Comparison of ENCODE assay signal across 23 cellular contexts in the genomic region with DNA sequence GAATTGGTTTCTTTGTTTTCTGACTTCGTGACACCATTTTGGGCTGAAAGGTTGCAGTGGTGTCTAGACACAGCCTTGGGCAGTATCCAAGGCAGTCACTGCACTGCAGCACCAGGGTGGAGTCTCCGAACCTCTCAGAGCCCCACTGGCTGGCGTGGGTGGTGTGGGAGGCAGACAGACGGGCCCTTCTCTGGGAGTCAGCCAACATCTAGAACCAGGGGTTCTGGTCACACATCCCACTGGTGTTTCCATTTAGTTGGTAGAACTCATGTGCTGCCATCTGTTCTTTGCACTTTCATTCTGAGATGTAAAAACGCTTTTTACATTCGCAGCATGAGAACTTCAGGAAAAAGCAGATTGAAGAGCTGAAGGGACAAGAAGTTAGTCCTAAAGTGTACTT. TPM values are rescaled to one million over a fixed set of nuclear protein-coding genes. Genes with fewer than 3 reads are reported as not detected.
"Had no signal": no experiment of that assay in that cellular context is flagged by ENCODE, and none has a peak within 500 bp of the region (broad histone marks: within the 10 kb centered on the region; RNA-seq: fewer than 3 reads in every experiment).

No MANE protein-coding gene starts in this region.

- H3K9me3 Mint-ChIP-seq: activated T-helper 2 cell treated with anti-CD3 and anti-CD28 coated beads, Interferon-gamma antibody, Interleukin-2, Interleukin-4, amounts not matched to agents 10 μg/mL and 5 μg/mL and 100 μg/mL, durations not matched to agents 14 hours and 24 hours and 36 hours; T-cell; T-helper 2 cell treated with Interferon-gamma antibody and Interleukin-4, amounts not matched to agents 5 μg/mL and 100 μg/mL, for 36 hours had no signal

- H3K27me3 ChIP-seq: thyroid gland had no signal

- H3K36me3 ChIP-seq: left lung, thyroid gland, upper lobe of right lung had no signal

- H3K4me3 ChIP-seq: hepatocyte, left lung, lung, psoas muscle, thyroid gland, upper lobe of right lung had no signal

- H2AFZ ChIP-seq: hepatocyte had no signal

- H3K9me3 ChIP-seq: left lung, psoas muscle, thyroid gland, upper lobe of right lung had no signal

- H3K4me2 ChIP-seq: hepatocyte had no signal

- H3K27ac ChIP-seq: foreskin keratinocyte, hepatocyte, left lung, psoas muscle, thyroid gland, upper lobe of right lung, WERI-Rb-1 had no signal

- H3K4me3 Mint-ChIP-seq: activated naive CD8-positive, alpha-beta T cell; immature natural killer cell; naive thymus-derived CD4-positive, alpha-beta T cell; T-cell; T-helper 2 cell treated with Interferon-gamma antibody and Interleukin-4, amounts not matched to agents 5 μg/mL and 100 μg/mL, for 36 hours had no signal

- H3K36me3 Mint-ChIP-seq: activated naive CD8-positive, alpha-beta T cell; T-cell had no signal

- H3K4me1 ChIP-seq: foreskin keratinocyte had no signal

- H3K79me2 ChIP-seq: hepatocyte had no signal

- H3K27ac Mint-ChIP-seq: activated naive CD8-positive, alpha-beta T cell; activated T-helper 2 cell treated with anti-CD3 and anti-CD28 coated beads, Interferon-gamma antibody, Interleukin-2, Interleukin-4, amounts not matched to agents 10 μg/mL and 5 μg/mL and 100 μg/mL, durations not matched to agents 14 hours and 24 hours and 36 hours; immature natural killer cell; naive thymus-derived CD4-positive, alpha-beta T cell; T-cell; T-helper 2 cell treated with Interferon-gamma antibody and Interleukin-4, amounts not matched to agents 5 μg/mL and 100 μg/mL, for 36 hours had no signal

- DNase-seq: activated CD4-positive, alpha-beta T cell treated with anti-CD3 and anti-CD28 coated beads for 1 hour; activated naive CD4-positive, alpha-beta T cell; activated T-cell treated with anti-CD3 and anti-CD28 coated beads, Interleukin-2, amount 50 U/mL, for 1 hour; dermis blood vessel endothelial cell; effector memory CD4-positive, alpha-beta T cell; foreskin keratinocyte; immature natural killer cell; kidney glomerular epithelial cell; left lung; naive thymus-derived CD4-positive, alpha-beta T cell; psoas muscle; right cardiac atrium; stimulated activated CD4-positive, alpha-beta T cell treated with anti-CD3 and anti-CD28 coated beads, Interleukin-4, amount 100 ng/mL, for 24 hours; stimulated activated naive CD4-positive, alpha-beta T cell treated with Interleukin-2 at 50 U/mL for 16 hours; T-cell; thyroid gland; upper lobe of right lung; WERI-Rb-1 had no signal

- ATAC-seq: foreskin keratinocyte; left lung; naive thymus-derived CD4-positive, alpha-beta T cell; psoas muscle; right cardiac atrium; T-cell; upper lobe of right lung had no signal

RNA-seq across cellular contexts. Expression of a gene that starts 3.6 kb away (rescaled TPM):
- polyA plus RNA-seq: immature natural killer cell; naive thymus-derived CD4-positive, alpha-beta T cell had no signal

RNA-seq across cellular contexts. Expression of a gene that starts 46.0 kb away (rescaled TPM):
- polyA plus RNA-seq: immature natural killer cell; naive thymus-derived CD4-positive, alpha-beta T cell had no signal
